ENCODE assay signal across 1 cellular context in the genomic region with DNA sequence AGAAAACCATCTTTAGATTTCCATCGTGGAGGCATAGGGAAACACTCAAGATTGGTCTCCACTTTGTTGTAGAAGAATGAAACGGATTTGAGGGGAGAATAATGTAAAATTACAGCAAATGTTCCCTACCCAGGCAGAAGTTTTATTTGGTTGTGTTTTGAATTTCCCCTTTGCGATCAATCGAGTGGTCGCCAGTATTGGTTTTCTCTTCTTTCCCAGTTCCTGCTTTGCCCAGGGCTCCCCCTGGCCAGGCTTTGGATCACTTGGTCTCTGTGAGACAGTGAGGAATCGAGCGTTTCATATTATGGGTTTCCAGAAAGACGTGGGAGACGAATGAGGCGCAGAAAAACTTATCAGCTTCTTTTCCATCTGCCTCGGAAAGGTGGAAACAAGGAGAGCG.
TF ChIP-seq lines count a peak whose summit lies in the region.

No MANE protein-coding gene starts in this region.

TF ChIP-seq in WTC11, 78 proteins besides CTCF, POLR2A, EP300 and RAD21 (continued from another document):
- TF ChIP-seq, protein P1, sequence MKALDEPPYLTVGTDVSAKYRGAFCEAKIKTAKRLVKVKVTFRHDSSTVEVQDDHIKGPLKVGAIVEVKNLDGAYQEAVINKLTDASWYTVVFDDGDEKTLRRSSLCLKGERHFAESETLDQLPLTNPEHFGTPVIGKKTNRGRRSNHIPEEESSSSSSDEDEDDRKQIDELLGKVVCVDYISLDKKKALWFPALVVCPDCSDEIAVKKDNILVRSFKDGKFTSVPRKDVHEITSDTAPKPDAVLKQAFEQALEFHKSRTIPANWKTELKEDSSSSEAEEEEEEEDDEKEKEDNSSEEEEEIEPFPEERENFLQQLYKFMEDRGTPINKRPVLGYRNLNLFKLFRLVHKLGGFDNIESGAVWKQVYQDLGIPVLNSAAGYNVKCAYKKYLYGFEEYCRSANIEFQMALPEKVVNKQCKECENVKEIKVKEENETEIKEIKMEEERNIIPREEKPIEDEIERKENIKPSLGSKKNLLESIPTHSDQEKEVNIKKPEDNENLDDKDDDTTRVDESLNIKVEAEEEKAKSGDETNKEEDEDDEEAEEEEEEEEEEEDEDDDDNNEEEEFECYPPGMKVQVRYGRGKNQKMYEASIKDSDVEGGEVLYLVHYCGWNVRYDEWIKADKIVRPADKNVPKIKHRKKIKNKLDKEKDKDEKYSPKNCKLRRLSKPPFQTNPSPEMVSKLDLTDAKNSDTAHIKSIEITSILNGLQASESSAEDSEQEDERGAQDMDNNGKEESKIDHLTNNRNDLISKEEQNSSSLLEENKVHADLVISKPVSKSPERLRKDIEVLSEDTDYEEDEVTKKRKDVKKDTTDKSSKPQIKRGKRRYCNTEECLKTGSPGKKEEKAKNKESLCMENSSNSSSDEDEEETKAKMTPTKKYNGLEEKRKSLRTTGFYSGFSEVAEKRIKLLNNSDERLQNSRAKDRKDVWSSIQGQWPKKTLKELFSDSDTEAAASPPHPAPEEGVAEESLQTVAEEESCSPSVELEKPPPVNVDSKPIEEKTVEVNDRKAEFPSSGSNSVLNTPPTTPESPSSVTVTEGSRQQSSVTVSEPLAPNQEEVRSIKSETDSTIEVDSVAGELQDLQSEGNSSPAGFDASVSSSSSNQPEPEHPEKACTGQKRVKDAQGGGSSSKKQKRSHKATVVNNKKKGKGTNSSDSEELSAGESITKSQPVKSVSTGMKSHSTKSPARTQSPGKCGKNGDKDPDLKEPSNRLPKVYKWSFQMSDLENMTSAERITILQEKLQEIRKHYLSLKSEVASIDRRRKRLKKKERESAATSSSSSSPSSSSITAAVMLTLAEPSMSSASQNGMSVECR (CRISPR knock-in tag; IDR thresholded peaks at IDR 0.05; ENCODE audit: borderline replicate concordance), result no peak
- TF ChIP-seq JAZF1 (CRISPR knock-in tag; IDR thresholded peaks at IDR 0.05) (no peak), PRRX2 (CRISPR knock-in tag; IDR thresholded peaks at IDR 0.05) (no peak), RELA (CRISPR knock-in tag; IDR thresholded peaks at IDR 0.05; ENCODE audit: borderline replicate concordance) (no peak), SOX15 (CRISPR knock-in tag; IDR thresholded peaks at IDR 0.05) (no peak), ZNF416 (CRISPR knock-in tag; IDR thresholded peaks at IDR 0.05) (no peak)
- TF ChIP-seq, protein P2, sequence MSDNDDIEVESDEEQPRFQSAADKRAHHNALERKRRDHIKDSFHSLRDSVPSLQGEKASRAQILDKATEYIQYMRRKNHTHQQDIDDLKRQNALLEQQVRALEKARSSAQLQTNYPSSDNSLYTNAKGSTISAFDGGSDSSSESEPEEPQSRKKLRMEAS (CRISPR knock-in tag; IDR thresholded peaks at IDR 0.05), result no peak
- TF ChIP-seq, protein P3, sequence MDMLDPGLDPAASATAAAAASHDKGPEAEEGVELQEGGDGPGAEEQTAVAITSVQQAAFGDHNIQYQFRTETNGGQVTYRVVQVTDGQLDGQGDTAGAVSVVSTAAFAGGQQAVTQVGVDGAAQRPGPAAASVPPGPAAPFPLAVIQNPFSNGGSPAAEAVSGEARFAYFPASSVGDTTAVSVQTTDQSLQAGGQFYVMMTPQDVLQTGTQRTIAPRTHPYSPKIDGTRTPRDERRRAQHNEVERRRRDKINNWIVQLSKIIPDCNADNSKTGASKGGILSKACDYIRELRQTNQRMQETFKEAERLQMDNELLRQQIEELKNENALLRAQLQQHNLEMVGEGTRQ (CRISPR knock-in tag; IDR thresholded peaks at IDR 0.05), result no peak
- TF ChIP-seq, protein P4, sequence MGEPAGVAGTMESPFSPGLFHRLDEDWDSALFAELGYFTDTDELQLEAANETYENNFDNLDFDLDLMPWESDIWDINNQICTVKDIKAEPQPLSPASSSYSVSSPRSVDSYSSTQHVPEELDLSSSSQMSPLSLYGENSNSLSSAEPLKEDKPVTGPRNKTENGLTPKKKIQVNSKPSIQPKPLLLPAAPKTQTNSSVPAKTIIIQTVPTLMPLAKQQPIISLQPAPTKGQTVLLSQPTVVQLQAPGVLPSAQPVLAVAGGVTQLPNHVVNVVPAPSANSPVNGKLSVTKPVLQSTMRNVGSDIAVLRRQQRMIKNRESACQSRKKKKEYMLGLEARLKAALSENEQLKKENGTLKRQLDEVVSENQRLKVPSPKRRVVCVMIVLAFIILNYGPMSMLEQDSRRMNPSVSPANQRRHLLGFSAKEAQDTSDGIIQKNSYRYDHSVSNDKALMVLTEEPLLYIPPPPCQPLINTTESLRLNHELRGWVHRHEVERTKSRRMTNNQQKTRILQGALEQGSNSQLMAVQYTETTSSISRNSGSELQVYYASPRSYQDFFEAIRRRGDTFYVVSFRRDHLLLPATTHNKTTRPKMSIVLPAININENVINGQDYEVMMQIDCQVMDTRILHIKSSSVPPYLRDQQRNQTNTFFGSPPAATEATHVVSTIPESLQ (CRISPR knock-in tag; IDR thresholded peaks at IDR 0.05), result no peak
